18 cellular contexts compared by ENCODE assay signal in the genomic region with DNA sequence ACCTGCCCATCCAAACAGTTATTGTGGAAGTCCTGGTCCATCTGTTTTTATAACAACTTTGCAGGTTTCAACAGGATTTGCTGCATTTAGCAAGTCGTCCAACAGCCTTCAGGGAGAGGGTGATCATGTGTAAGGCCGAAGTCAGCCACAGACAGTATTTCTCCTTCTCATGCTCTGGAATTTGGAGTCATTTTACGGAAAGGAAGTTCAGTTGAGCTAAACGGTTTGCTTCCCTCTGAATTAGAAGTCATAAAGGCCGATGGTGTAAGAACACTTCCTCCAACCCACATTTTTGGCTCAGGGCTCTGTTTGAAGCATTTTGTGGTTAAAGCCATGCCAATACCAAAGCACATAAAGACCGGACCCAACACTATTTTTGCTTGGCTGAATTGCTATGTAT.
DNase-seq lines count a peak whose midpoint lies in the region; ATAC-seq, FAIRE-seq and TF ChIP-seq lines count a peak whose summit lies in the region.
"Had no signal": no experiment of that assay in that cellular context is flagged by ENCODE, and none has a peak within 500 bp of the region (broad histone marks: within the 10 kb centered on the region; RNA-seq: fewer than 3 reads in every experiment).

No MANE protein-coding gene starts in this region.

- H3K36me3 Mint-ChIP-seq in endodermal cell (ENCODE audit: low read depth): no peaks in the 10 kb centered on the region

- H4K91ac ChIP-seq in neuronal stem cell (ENCODE audit: low read depth, low read length, poor library complexity): no peak overlapping the region

- BruUV-seq in K562 (replicated peaks; lab: Mats Ljungman, UMichigan): no TSS peak

- H3K14ac ChIP-seq in neuronal stem cell (ENCODE audit: low read length): no peak overlapping the region

- no peaks in the 10 kb centered on the region for H3K9me1 ChIP-seq in K562 (ENCODE audit: control insufficient read depth, insufficient read depth, low read length)

- H2BK120ac ChIP-seq in neuronal stem cell (ENCODE audit: low read depth, low read length): no peak overlapping the region

- H3K4me1 ChIP-seq in GM23248 (ENCODE audit: insufficient read depth) (no peaks in the 10 kb centered on the region), K562 (replicated peaks in 1 of 2; ENCODE audit: control insufficient read depth in 2 of 2, insufficient read depth in 2 of 2, low read length in 2 of 2) (peaks cover 5 to 14% of the 10 kb centered on the region in 2 experiments), neuronal stem cell (ENCODE audit: control insufficient read depth in 2 of 2, insufficient read depth in 1 of 2, low read depth in 1 of 2, low read length in 2 of 2) (peaks cover 0 to 9% of the 10 kb centered on the region in 2 donors), adrenal gland (replicated peaks in 1 of 2) (no peaks in the 10 kb centered on the region), endodermal cell (ENCODE audit: control insufficient read depth, insufficient read depth, low read length) (no peaks in the 10 kb centered on the region)
- H3K4me1 ChIP-seq: suprapubic skin had no signal

- no peak overlapping the region for H2AFZ ChIP-seq in GM23248
- H2AFZ ChIP-seq in K562 (ENCODE audit: low read depth, low read length): no peak overlapping the region
- peak overlapping the region; percentile 41 for H2AFZ ChIP-seq in neuronal stem cell (ENCODE audit: low read length)

- TF ChIP-seq RAD21 in K562 (CRISPR knock-in tag; conservative IDR thresholded peaks at IDR 0.05 in 1 of 2, IDR thresholded peaks at IDR 0.05 in 1 of 2): no peak

- no peak overlapping the region for H3K9ac ChIP-seq in GM23248
- H3K9ac ChIP-seq in K562 (ENCODE audit: insufficient read depth in 1 of 2, low read depth in 2 of 2, low read length in 2 of 2): no peak overlapping the region
- no peak overlapping the region for H3K9ac ChIP-seq in neuronal stem cell (ENCODE audit: low read depth, low read length, poor library complexity)
- no peak overlapping the region for H3K9ac ChIP-seq in endodermal cell (ENCODE audit: extremely low read depth, low read length, poor library complexity, severe bottlenecking)

- no peaks in the 10 kb centered on the region for H3F3A ChIP-seq in GM23248 (ENCODE audit: insufficient read depth)

- H3K4me3 ChIP-seq in GM23248 (no peak overlapping the region), K562 (no peak overlapping the region), neuronal stem cell (ENCODE audit: low read length in 2 of 2) (no peak overlapping the region), adrenal gland (no peak overlapping the region), endodermal cell (ENCODE audit: low read length) (no peak overlapping the region)
- H3K4me3 ChIP-seq: cardiac muscle cell, suprapubic skin had no signal

- intact Hi-C loops in K562 (cut with micrococcal nuclease) (no loop called here), adrenal gland (cut with DNase I) (no loop called here)

- peaks cover 18% of the 10 kb centered on the region for H3K27me3 Mint-ChIP-seq in endodermal cell (ENCODE audit: insufficient read depth)

- H3K18ac ChIP-seq in neuronal stem cell (ENCODE audit: low read length): no peak overlapping the region

- no peaks in the 10 kb centered on the region for H3K79me1 ChIP-seq in neuronal stem cell (ENCODE audit: low read depth, low read length)

- 4 to 10% methylated on average over 6 of the region's 6 CpGs for WGBS in GM23248 (ENCODE audit: low coverage in 1 of 2, low lambda C conversion rate in 2 of 2, missing lambda C conversion rate in 2 of 2), 2 experiments
- whole genome bisulfite sequencing in K562 (ENCODE audit: insufficient coverage, low coverage, missing lambda C conversion rate): 10% methylated on average over 6 of the region's 6 CpGs
- WGBS in neuronal stem cell (ENCODE audit: extremely low coverage in 2 of 2, insufficient read length in 2 of 2, insufficient replicate concordance in 1 of 2), 2 donors: no CpG with 5 or more reads among the region's 6 CpGs
- WGBS in adrenal gland, 4 donors: 40 to 48% (median 44%) methylated on average over 6 of the region's 6 CpGs
- 87 to 93% methylated on average over 5 to 6 of the region's 6 CpGs for WGBS in endodermal cell (ENCODE audit: insufficient coverage in 1 of 2, insufficient read length in 1 of 2), 2 experiments

- DNase-seq in GM23248 (peak; percentile 36), NOMO-1 treated with DMSO at 0.1 percent for 48 hours (lab: John Stamatoyannopoulos, UW; ENCODE audit: unreplicated experiment) (peak; percentile 95), K562 (ENCODE audit: extremely low read depth in 1 of 4, low spot score in 3 of 4) (no peak), neuronal stem cell (ENCODE audit: low spot score) (no peak), activated gamma-delta T cell treated with Interleukin-2 at 50 U/mL for 16 hours (no peak), adrenal gland (no peak), endodermal cell (no peak)
- DNase-seq: activated CD4-positive, alpha-beta T cell treated with anti-CD3 and anti-CD28 coated beads, Interleukin-2, amount 10 ng/mL, durations not matched to agents 24 days and 14 days; H7; IMR-90; kidney; NCI-H1436 treated with DMSO at 0.1 percent for 48 hours; Right ventricle myocardium superior; stimulated activated CD4-positive, alpha-beta T cell treated with anti-CD3 and anti-CD28 coated beads, Interleukin-4, amount 100 ng/mL, for 1 hour had no signal

- no peak overlapping the region for H2BK15ac ChIP-seq in neuronal stem cell (ENCODE audit: low read length)

- CTCF ChIA-PET in K562 (lab: Yijun Ruan, JAX; ENCODE audit: low intra/inter-chr PET ratio): no interaction called here

- H3K9me3 ChIP-seq in GM23248 (ENCODE audit: low read depth) (no peaks in the 10 kb centered on the region), K562 (replicated peaks; ENCODE audit: control insufficient read depth, insufficient read depth, low read depth, low read length) (no peaks in the 10 kb centered on the region), neuronal stem cell (replicated peaks in 1 of 2; ENCODE audit: control insufficient read depth in 2 of 2, insufficient read depth in 1 of 2, low read depth in 1 of 2, low read length in 2 of 2) (peaks cover 0 to 4% of the 10 kb centered on the region in 2 donors), adrenal gland (replicated peaks in 1 of 3) (no peaks in the 10 kb centered on the region), endodermal cell (ENCODE audit: control insufficient read depth, low read length) (no peaks in the 10 kb centered on the region)
- H3K9me3 ChIP-seq: suprapubic skin had no signal

- no peaks in the 10 kb centered on the region for H3K79me2 ChIP-seq in GM23248 (ENCODE audit: insufficient read depth)
- no peaks in the 10 kb centered on the region for H3K79me2 ChIP-seq in K562 (ENCODE audit: control insufficient read depth, insufficient read depth, low read length)

- H3K4me2 ChIP-seq in GM23248 (ENCODE audit: unreplicated experiment) (no peak overlapping the region), K562 (ENCODE audit: insufficient read depth, low read length) (no peak overlapping the region), neuronal stem cell (ENCODE audit: insufficient read depth, low read length, poor library complexity, severe bottlenecking) (no peak overlapping the region)

- FAIRE-seq in K562 (lab: Jason Lieb, UNC): peak; percentile 35

- no peak overlapping the region for H3K4me3 Mint-ChIP-seq in endodermal cell
- H3K4me3 Mint-ChIP-seq: activated CD4-positive, alpha-beta T cell treated with anti-CD3 and anti-CD28 coated beads, Interleukin-2, amount 10 ng/mL, durations not matched to agents 24 days and 14 days; activated naive CD4-positive, alpha-beta T cell treated with anti-CD3 and anti-CD28 coated beads, Interleukin-2, amount 50 U/mL, for 24 hours had no signal

- H3K36me3 ChIP-seq in GM23248 (ENCODE audit: low read depth): no peaks in the 10 kb centered on the region
- no peaks in the 10 kb centered on the region for H3K36me3 ChIP-seq in K562 (ENCODE audit: control insufficient read depth, insufficient read depth, low read length)
- no peaks in the 10 kb centered on the region for H3K36me3 ChIP-seq in neuronal stem cell (replicated peaks in 1 of 2; ENCODE audit: control insufficient read depth in 2 of 2, insufficient read depth in 2 of 2, low read length in 2 of 2)
- no peaks in the 10 kb centered on the region for H3K36me3 ChIP-seq in adrenal gland (replicated peaks in 1 of 2)
- H3K36me3 ChIP-seq in endodermal cell (ENCODE audit: control insufficient read depth, insufficient read depth, low read length): no peaks in the 10 kb centered on the region
- H3K36me3 ChIP-seq: cardiac muscle cell, suprapubic skin had no signal

- in situ Hi-C loops in GM23248 (cut with MboI) (no loop called here), K562 (cut with MboI) (no loop called here)

- no peak for ATAC-seq in K562
- ATAC-seq in HG02571 (IDR thresholded peaks at IDR 0.05; ENCODE audit: unreplicated experiment): no peak

- TF ChIP-seq POLR2A in K562 (conservative IDR thresholded peaks at IDR 0.05): no peak
- no peak for TF ChIP-seq POLR2A in adrenal gland (IDR thresholded peaks at IDR 0.05)

- no peaks in the 10 kb centered on the region for H3K9me3 Mint-ChIP-seq in endodermal cell
- H3K9me3 Mint-ChIP-seq: activated CD4-positive, alpha-beta T cell treated with anti-CD3 and anti-CD28 coated beads, Interleukin-2, amount 10 ng/mL, durations not matched to agents 24 days and 14 days; activated naive CD4-positive, alpha-beta T cell treated with anti-CD3 and anti-CD28 coated beads, Interleukin-2, amount 50 U/mL, for 24 hours had no signal

- no peak overlapping the region for H3K27ac ChIP-seq in GM23248
- no peak overlapping the region for H3K27ac ChIP-seq in K562 (ENCODE audit: extremely low read depth, low read depth, low read length)
- H3K27ac ChIP-seq in neuronal stem cell (replicated peaks; ENCODE audit: low read length): peak overlapping the region; percentile 47
- H3K27ac ChIP-seq in adrenal gland: no peak overlapping the region
- H3K27ac ChIP-seq in endodermal cell (ENCODE audit: low read depth, low read length): no peak overlapping the region
- H3K27ac ChIP-seq: cardiac muscle cell, suprapubic skin had no signal

- H4K8ac ChIP-seq in neuronal stem cell (ENCODE audit: low read depth, low read length): no peak overlapping the region

- H3K4me1 Mint-ChIP-seq in endodermal cell: no peaks in the 10 kb centered on the region
- H3K4me1 Mint-ChIP-seq: activated CD4-positive, alpha-beta T cell treated with anti-CD3 and anti-CD28 coated beads, Interleukin-2, amount 10 ng/mL, durations not matched to agents 24 days and 14 days; activated naive CD4-positive, alpha-beta T cell treated with anti-CD3 and anti-CD28 coated beads, Interleukin-2, amount 50 U/mL, for 24 hours had no signal

- H2BK12ac ChIP-seq in neuronal stem cell (ENCODE audit: low read length): no peak overlapping the region

- H2AK5ac ChIP-seq in neuronal stem cell (ENCODE audit: low read depth, low read length): no peak overlapping the region

- H3K27me3 ChIP-seq in GM23248 (replicated peaks; ENCODE audit: insufficient read depth) (no peaks in the 10 kb centered on the region), K562 (ENCODE audit: control insufficient read depth in 2 of 2, insufficient read depth in 2 of 2, low read length in 2 of 2) (no peaks in the 10 kb centered on the region), neuronal stem cell (ENCODE audit: control insufficient read depth in 3 of 3, insufficient read depth in 3 of 3, low read depth in 1 of 3, low read length in 3 of 3) (no peaks in the 10 kb centered on the region), adrenal gland (no peaks in the 10 kb centered on the region), endodermal cell (ENCODE audit: control insufficient read depth, insufficient read depth, low read length, poor library complexity, severe bottlenecking) (no peaks in the 10 kb centered on the region)
- H3K27me3 ChIP-seq: cardiac muscle cell, suprapubic skin had no signal

- H3K23ac ChIP-seq in neuronal stem cell (ENCODE audit: low read depth, low read length, poor library complexity): no peak overlapping the region

- H3K4ac ChIP-seq in neuronal stem cell (ENCODE audit: low read length): no peak overlapping the region

- no peak overlapping the region for H3K27ac Mint-ChIP-seq in endodermal cell
- H3K27ac Mint-ChIP-seq: activated CD4-positive, alpha-beta T cell treated with anti-CD3 and anti-CD28 coated beads, Interleukin-2, amount 10 ng/mL, durations not matched to agents 24 days and 14 days; activated naive CD4-positive, alpha-beta T cell treated with anti-CD3 and anti-CD28 coated beads, Interleukin-2, amount 50 U/mL, for 24 hours had no signal

- POLR2A ChIA-PET in K562 (lab: Yijun Ruan, JAX): no interaction called here

- H4K20me1 ChIP-seq in GM23248 (ENCODE audit: insufficient read depth) (no peaks in the 10 kb centered on the region), K562 (replicated peaks; ENCODE audit: control insufficient read depth, insufficient read depth, low read length) (no peaks in the 10 kb centered on the region)

- H2BK5ac ChIP-seq in neuronal stem cell (ENCODE audit: low read length): no peak overlapping the region

- no peak for TF ChIP-seq EP300 in K562 (IDR thresholded peaks at IDR 0.05; ENCODE audit: low read length)

- no peaks in the 10 kb centered on the region for H3K9me2 ChIP-seq in GM23248 (ENCODE audit: insufficient read depth)

- no peak for TF ChIP-seq CTCF in K562 (IDR thresholded peaks at IDR 0.05 in 2 of 3, conservative IDR thresholded peaks at IDR 0.05 in 1 of 3; ENCODE audit: insufficient read depth in 2 of 3, low read depth in 1 of 3, low read length in 3 of 3)
- TF ChIP-seq CTCF in adrenal gland (IDR thresholded peaks at IDR 0.05): no peak
- TF ChIP-seq CTCF in endodermal cell (conservative IDR thresholded peaks at IDR 0.05): no peak

Comparison
In these comparisons a context has a peak if more than half of its experiments do, and no peak if none do; other contexts are left out.
1. DNase-seq: peak in GM23248 (single experiment) and NOMO-1 treated with DMSO at 0.1 percent for 48 hours (single experiment); none in K562 (0 of 4), neuronal stem cell (single experiment), activated gamma-delta T cell treated with Interleukin-2 at 50 U/mL for 16 hours (single experiment), adrenal gland (0 of 7) and endodermal cell (single experiment).